ENCODE assay signal across 1 cellular context in genomic region chr1:4057603-4058002, GRCh38.
TF ChIP-seq lines count a peak whose summit lies in the region.

No MANE protein-coding gene starts in this region.

TF ChIP-seq in H1, 55 proteins besides CTCF, POLR2A, EP300 and RAD21:
- TF ChIP-seq FOSL1 (IDR thresholded peaks at IDR 0.05; ENCODE audit: insufficient read depth, low read depth, low read length) (no peak), RFX5 (IDR thresholded peaks at IDR 0.05; ENCODE audit: borderline replicate concordance, low read depth, low read length) (no peak), RNF2 (IDR thresholded peaks at IDR 0.05; ENCODE audit: borderline replicate concordance, low read depth, low read length, missing control alignments, poor library complexity, severe bottlenecking) (no peak), NRF1 (IDR thresholded peaks at IDR 0.05; ENCODE audit: low read depth, low read length) (no peak), TBP (IDR thresholded peaks at IDR 0.05; ENCODE audit: low read depth, low read length) (no peak), SIX5 (IDR thresholded peaks at IDR 0.05; ENCODE audit: low read depth, low read length) (no peak), YY1 (IDR thresholded peaks at IDR 0.05; ENCODE audit: low read depth, low read length) (no peak), SP2 (IDR thresholded peaks at IDR 0.05; ENCODE audit: low read length) (no peak), SAP30 (IDR thresholded peaks at IDR 0.05; ENCODE audit: insufficient read depth, insufficient replicate concordance, low read length) (no peak)
- TF ChIP-seq, protein P1, sequence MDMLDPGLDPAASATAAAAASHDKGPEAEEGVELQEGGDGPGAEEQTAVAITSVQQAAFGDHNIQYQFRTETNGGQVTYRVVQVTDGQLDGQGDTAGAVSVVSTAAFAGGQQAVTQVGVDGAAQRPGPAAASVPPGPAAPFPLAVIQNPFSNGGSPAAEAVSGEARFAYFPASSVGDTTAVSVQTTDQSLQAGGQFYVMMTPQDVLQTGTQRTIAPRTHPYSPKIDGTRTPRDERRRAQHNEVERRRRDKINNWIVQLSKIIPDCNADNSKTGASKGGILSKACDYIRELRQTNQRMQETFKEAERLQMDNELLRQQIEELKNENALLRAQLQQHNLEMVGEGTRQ (IDR thresholded peaks at IDR 0.05; ENCODE audit: low read length) = no peak
